In the genomic region with DNA sequence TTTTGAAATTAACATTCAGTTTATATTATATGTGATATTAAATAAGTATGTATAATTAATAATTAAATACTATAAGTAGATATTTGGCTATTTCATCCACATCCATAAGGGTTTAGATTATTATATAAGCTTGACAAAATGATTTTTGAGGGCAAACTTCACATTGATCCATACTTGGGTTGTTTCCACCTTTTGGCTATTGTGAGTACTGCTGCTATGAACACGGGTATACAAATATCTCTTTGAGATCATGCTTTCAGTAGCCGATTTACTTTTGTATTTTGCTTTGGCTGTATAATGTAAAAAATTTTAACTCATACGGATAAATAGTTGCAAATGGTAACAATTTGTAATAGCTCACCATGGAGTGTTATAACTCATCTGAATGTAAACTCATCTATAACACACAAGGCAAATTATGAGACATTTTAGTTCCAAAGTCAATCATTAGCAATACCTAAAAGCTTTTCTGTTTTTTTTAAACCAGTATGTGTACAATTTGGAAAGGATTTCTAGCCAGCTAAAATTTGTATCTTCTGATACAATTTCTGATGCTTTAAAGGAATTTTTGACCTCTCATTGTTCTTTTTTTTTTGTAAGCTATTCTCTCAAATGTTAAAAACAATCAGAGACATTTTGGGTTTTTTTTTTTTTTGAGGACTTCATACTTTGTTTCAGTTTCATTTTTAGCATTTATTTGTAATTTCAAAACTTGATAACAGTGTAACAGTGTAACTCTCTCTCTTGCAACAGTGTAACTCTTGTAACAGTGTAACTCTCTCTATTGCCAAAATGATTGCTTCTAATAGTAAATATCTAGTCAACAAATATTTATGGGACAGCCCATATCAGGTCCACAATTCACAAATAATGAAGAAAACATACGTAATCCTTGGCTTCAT, we compare ENCODE assay signal across 15 cellular contexts. TPM values are rescaled to one million over a fixed set of nuclear protein-coding genes. Genes with fewer than 3 reads are reported as not detected.
DNase-seq lines count a peak whose midpoint lies in the region; ATAC-seq, FAIRE-seq and TF ChIP-seq lines count a peak whose summit lies in the region.
"Had no signal": no experiment of that assay in that cellular context is flagged by ENCODE, and none has a peak within 500 bp of the region (broad histone marks: within the 10 kb centered on the region; RNA-seq: fewer than 3 reads in every experiment).

No MANE protein-coding gene starts in this region.

- in situ Hi-C loops in gastrocnemius medialis (cut with MboI; ENCODE audit: low sequenced_read_pairs in 4 of 4), result no loop called here

- H3K9me3 ChIP-seq in pancreas (no peaks in the 10 kb centered on the region), gastrocnemius medialis (no peaks in the 10 kb centered on the region)

- no peaks in the 10 kb centered on the region for H3K36me3 ChIP-seq in pancreas
- no peaks in the 10 kb centered on the region for H3K36me3 ChIP-seq in gastrocnemius medialis

- intact Hi-C loops in pancreas (cut with DNase I), result no loop called here
- intact Hi-C loops in gastrocnemius medialis (cut with DNase I; ENCODE audit: low total_unique reads), result no loop called here

- peak overlapping the region; percentile 38 for H3K4me3 Mint-ChIP-seq in activated T-cell treated with anti-CD3 and anti-CD28 coated beads, Interleukin-2, amount 50 U/mL, for 24 hours
- H3K4me3 Mint-ChIP-seq in T-cell, result peak overlapping the region; percentile 43 to 56 (median 51)

- peaks cover 0 to 8% (median 3%) of the 10 kb centered on the region in 4 donors for H3K27me3 ChIP-seq in pancreas
- no peaks in the 10 kb centered on the region for H3K27me3 ChIP-seq in gastrocnemius medialis

- H3K4me1 Mint-ChIP-seq in activated T-cell treated with anti-CD3 and anti-CD28 coated beads, Interleukin-2, amount 50 U/mL, for 24 hours (ENCODE audit: low read depth), result peaks cover 12% of the 10 kb centered on the region
- H3K4me1 Mint-ChIP-seq in T-cell, result peaks cover 6 to 17% (median 11%) of the 10 kb centered on the region in 3 donors

- no peaks in the 10 kb centered on the region for H3K9me3 Mint-ChIP-seq in activated T-cell treated with anti-CD3 and anti-CD28 coated beads, Interleukin-2, amount 50 U/mL, for 24 hours
- peaks cover 0 to 7% (median 0%) of the 10 kb centered on the region in 3 donors for H3K9me3 Mint-ChIP-seq in T-cell

- no peak for TF ChIP-seq POLR2A in gastrocnemius medialis (IDR thresholded peaks at IDR 0.05)

- peak overlapping the region; percentile 52 for H3K27ac Mint-ChIP-seq in activated T-cell treated with anti-CD3 and anti-CD28 coated beads, Interleukin-2, amount 50 U/mL, for 24 hours
- peak overlapping the region; percentile 55 to 68 for H3K27ac Mint-ChIP-seq in T-cell

- H3K4me1 ChIP-seq in pancreas, result no peaks in the 10 kb centered on the region
- H3K4me1 ChIP-seq in gastrocnemius medialis, result no peaks in the 10 kb centered on the region

- CTCF ChIA-PET in T-cell (lab: Charles Lee), result interaction anchor here (0.5 to 0.7 kb wide), 5 partner anchors 58 to 1050 kb away, joined by 3 to 7 read pairs (median 4); no protein-coding TSS in a partner anchor

- ATAC-seq in HG02763 (IDR thresholded peaks at IDR 0.05; ENCODE audit: unreplicated experiment) (peak; percentile 58), T-cell (replicated peaks in 1 of 4) (no peak), pancreas (no peak), gastrocnemius medialis (no peak)
- ATAC-seq: HCT116, SK-N-SH treated with all-trans-retinoic acid at 6 μM for 48 hours had no signal

- H3K27me3 Mint-ChIP-seq in activated T-cell treated with anti-CD3 and anti-CD28 coated beads, Interleukin-2, amount 50 U/mL, for 24 hours, result peaks cover 12% of the 10 kb centered on the region
- H3K27me3 Mint-ChIP-seq in T-cell, result peaks cover 0 to 7% of the 10 kb centered on the region in 2 donors

- 33 to 49% methylated on average over 4 of the region's 4 CpGs for WGBS in pancreas, 2 donors

- H3K4me3 ChIP-seq in pancreas, result peak overlapping the region in 1 of 4 donors; percentile 5
- H3K4me3 ChIP-seq in gastrocnemius medialis, result no peak overlapping the region

- POLR2A ChIA-PET in T-cell (lab: Charles Lee), result interaction anchor here in 1 of 2 donors (0.6 to 0.8 kb wide), 2 partner anchors 15 to 42 kb away, joined by 3 read pairs; no protein-coding TSS in a partner anchor

- FAIRE-seq in pancreas (lab: Jason Lieb, UNC), result peak; percentile 87

- DNase-seq in activated T-cell treated with anti-CD3 and anti-CD28 coated beads, Interleukin-2, amount 50 U/mL, for 24 hours, result no peak
- no peak for DNase-seq in activated T-cell treated with anti-CD3 and anti-CD28 coated beads for 4 hours
- DNase-seq in T-cell, result no peak
- no peak for DNase-seq in pancreas
- DNase-seq in DMS153 (lab: John Stamatoyannopoulos, UW), result no peak
- DNase-seq in gastrocnemius medialis, result no peak
- no peak for DNase-seq in stimulated activated CD4-positive, alpha-beta T cell treated with anti-CD3 and anti-CD28 coated beads, Interleukin-1b, Interleukin-23, amount 100 ng/mL, for 48 hours
- DNase-seq: activated CD4-positive, alpha-beta T cell treated with anti-CD3 and anti-CD28 coated beads for 4 hours; hippocampal formation; mammary epithelial cell; substantia nigra had no signal

- H3K27ac ChIP-seq in pancreas (no peak overlapping the region), gastrocnemius medialis (no peak overlapping the region)

- TF ChIP-seq CTCF in pancreas (IDR thresholded peaks at IDR 0.05) (no peak), gastrocnemius medialis (IDR thresholded peaks at IDR 0.05 in 4 of 5, conservative IDR thresholded peaks at IDR 0.05 in 1 of 5) (no peak)

- no peaks in the 10 kb centered on the region for H3K36me3 Mint-ChIP-seq in activated T-cell treated with anti-CD3 and anti-CD28 coated beads, Interleukin-2, amount 50 U/mL, for 24 hours (ENCODE audit: low read depth)
- peaks cover 6% of the 10 kb centered on the region for H3K36me3 Mint-ChIP-seq in T-cell

RNA-seq across cellular contexts. Expression of gene ARX, which starts 51.8 kb away (rescaled TPM):
- total RNA-seq in T-cell, result not detected
- 1 to 10 TPM in 2 of 6 donors, under 1 TPM in 4; 0.32 to 2.7 (median 0.82) TPM for total RNA-seq in pancreas
- polyA plus RNA-seq in pancreas, result 1 to 10 TPM; 2.1 to 9.6 TPM
- total RNA-seq in gastrocnemius medialis, result 1 to 10 TPM; 2.3 to 5.1 (median 3.5) TPM
- total RNA-seq: Daoy, mammary epithelial cell had no signal
- polyA plus RNA-seq: mammary epithelial cell had no signal
